ENCODE assay signal across 8 cellular contexts in the genomic region with DNA sequence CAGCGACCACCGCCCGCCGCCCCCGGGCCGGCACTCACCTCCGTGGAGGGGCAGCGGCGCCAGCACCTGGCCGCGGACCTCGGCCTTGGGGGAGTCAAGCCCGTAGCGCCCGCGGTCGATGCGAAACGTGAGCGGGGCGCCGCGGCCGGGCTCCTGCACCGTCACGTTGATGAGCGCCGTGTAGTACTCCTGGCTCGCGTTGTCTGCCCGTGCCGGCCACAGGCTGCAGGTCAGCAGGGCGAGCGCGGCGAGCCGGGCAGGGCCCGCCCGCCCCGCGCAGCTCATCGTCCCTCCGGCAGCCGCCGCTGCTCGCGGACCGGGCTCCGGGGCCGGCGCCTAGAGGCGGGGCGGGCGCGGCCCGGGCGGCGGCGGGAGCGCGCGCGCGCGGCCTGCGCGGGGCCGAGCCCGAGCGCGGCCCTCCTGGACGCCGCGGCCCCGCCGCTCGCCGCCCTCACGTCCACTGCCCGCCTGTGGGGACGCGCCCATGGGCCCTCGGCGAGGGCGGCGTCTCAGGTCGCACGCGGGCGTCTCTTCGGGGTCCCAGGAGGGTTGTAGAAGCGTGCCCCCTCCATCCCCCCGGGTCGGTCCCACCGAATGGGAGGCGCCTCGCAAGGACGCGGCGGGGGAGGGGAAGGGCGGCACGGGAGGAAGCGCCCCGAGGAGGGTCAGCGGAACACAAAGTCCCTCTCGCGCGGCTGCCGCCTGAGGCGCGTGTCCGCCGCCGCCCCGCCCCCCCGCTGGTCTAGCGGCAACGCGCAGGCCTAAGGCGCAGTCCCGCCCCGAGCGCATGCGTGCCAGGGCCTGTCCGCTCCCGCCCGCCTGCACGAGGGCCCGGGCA. TPM values are rescaled to one million over a fixed set of nuclear protein-coding genes. Genes with fewer than 3 reads are reported as not detected.
DNase-seq lines count a peak whose midpoint lies in the region; ATAC-seq and TF ChIP-seq lines count a peak whose summit lies in the region.

A gene with protein sequence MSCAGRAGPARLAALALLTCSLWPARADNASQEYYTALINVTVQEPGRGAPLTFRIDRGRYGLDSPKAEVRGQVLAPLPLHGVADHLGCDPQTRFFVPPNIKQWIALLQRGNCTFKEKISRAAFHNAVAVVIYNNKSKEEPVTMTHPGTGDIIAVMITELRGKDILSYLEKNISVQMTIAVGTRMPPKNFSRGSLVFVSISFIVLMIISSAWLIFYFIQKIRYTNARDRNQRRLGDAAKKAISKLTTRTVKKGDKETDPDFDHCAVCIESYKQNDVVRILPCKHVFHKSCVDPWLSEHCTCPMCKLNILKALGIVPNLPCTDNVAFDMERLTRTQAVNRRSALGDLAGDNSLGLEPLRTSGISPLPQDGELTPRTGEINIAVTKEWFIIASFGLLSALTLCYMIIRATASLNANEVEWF (minus strand): TSS at position 342 of the 838 bp plus-strand sequence. CDS start 57 bp downstream, at position 285.

- no TSS peak for BruUV-seq in PC-3 (replicated peaks; lab: Mats Ljungman, UMichigan)

- H3K27ac ChIP-seq in HL-60 (replicated peaks) (peak within 1 kb of the TSS; percentile 89), PC-3 (ENCODE audit: low read length) (peak within 1 kb of the TSS; percentile 47; the same call in 1 of the 2 replicates)

- TF ChIP-seq CTCF in HL-60 (IDR thresholded peaks at IDR 0.05; ENCODE audit: insufficient read depth, low read length) (no peak), PC-3 (conservative IDR thresholded peaks at IDR 0.05; ENCODE audit: low read depth, low read length) (no peak), epithelial cell of esophagus (IDR thresholded peaks at IDR 0.05; ENCODE audit: insufficient read depth, low read depth, low read length, missing control alignments) (no peak)

- H3F3A ChIP-seq in PC-3 (ENCODE audit: low read length, unreplicated experiment), result no peaks in the 10 kb centered on the region

- no peaks in the 10 kb centered on the region for H3K9me2 ChIP-seq in PC-3 (replicated peaks; ENCODE audit: low read length)

- H4K20me1 ChIP-seq in PC-3 (ENCODE audit: low read length), result 0 out of 2 replicates have a peak, but pooled peaks cover 14% of the 10 kb centered on the region

- H3K4me3 ChIP-seq in GM08714 (ENCODE audit: low read length) (peak within 1 kb of the TSS; percentile 59), HL-60 (replicated peaks; ENCODE audit: insufficient read depth, low read length) (peak within 1 kb of the TSS; percentile 71), PC-3 (ENCODE audit: low read length) (peak within 1 kb of the TSS; percentile 77), epithelial cell of esophagus (ENCODE audit: low read length) (peak within 1 kb of the TSS; percentile 77)

- CTCF ChIA-PET in PC-3 (lab: Charles Lee), result no interaction called here

- peak within 1 kb of the TSS; percentile 95 for H3K4me2 ChIP-seq in PC-3 (ENCODE audit: low read length)

- H3K36me3 ChIP-seq in PC-3 (ENCODE audit: low read depth, low read length), result no peaks in the 10 kb centered on the region

- peaks cover 30% of the 10 kb centered on the region for H3K4me1 ChIP-seq in PC-3 (ENCODE audit: insufficient read depth, low read length)

- peak within 1 kb of the TSS; percentile 79 for H3K9ac ChIP-seq in PC-3 (ENCODE audit: low read length)

- peak; percentile 65 for ATAC-seq in PC-3
- no peak for ATAC-seq in GM19023 (IDR thresholded peaks at IDR 0.05; ENCODE audit: unreplicated experiment)

- H3K9me3 ChIP-seq in PC-3 (ENCODE audit: low read length), result no peaks in the 10 kb centered on the region

- POLR2A ChIA-PET in PC-3 (lab: Charles Lee; ENCODE audit: unreplicated experiment), result interaction anchor here (0.6 kb wide), 2 partner anchors 8 to 423 kb away, joined by 3 to 5 read pairs; no protein-coding TSS in a partner anchor

- peaks cover 45% of the 10 kb centered on the region for H3K79me2 ChIP-seq in PC-3 (ENCODE audit: low read length)

- peak within 1 kb of the TSS; percentile 75 for H2AFZ ChIP-seq in PC-3 (ENCODE audit: low read length)

- H3K27me3 ChIP-seq in HL-60 (ENCODE audit: insufficient read depth, poor library complexity, severe bottlenecking) (no peaks in the 10 kb centered on the region), PC-3 (ENCODE audit: low read length) (no peaks in the 10 kb centered on the region)

- intact Hi-C loops in PC-3 (cut with micrococcal nuclease), result loop anchor here (5.0 kb wide), 1 partner anchor 84 kb away; no protein-coding TSS in a partner anchor

- DNase-seq in HL-60 (ENCODE audit: low read depth in 1 of 2, low spot score in 1 of 2) (peak; percentile 86), PC-3 (peak; percentile 84), epithelial cell of esophagus (ENCODE audit: low read depth) (peak; percentile 91), middle frontal gyrus (ENCODE audit: extremely low spot score, low spot score) (peak; percentile 85)
- peak; percentile 86 for DNase-seq in activated T-cell treated with anti-CD3 and anti-CD28 coated beads, Interleukin-2, amount 50 U/mL, for 1 hour
- peak; percentile 67 to 80 for DNase-seq in stimulated activated CD8-positive, alpha-beta memory T cell treated with anti-CD3 and anti-CD28 coated beads, Interleukin-15, amount 100 ng/mL, for 4 hours (ENCODE audit: low read depth in 2 of 2)

RNA-seq across cellular contexts. Expression of the gene that starts here (rescaled TPM):
- 31.2 and 35.4 TPM in 2 replicates for total RNA-seq in PC-3 (2014; rRNA removed)
